In genomic region chr16:83802135-83802534, GRCh38 we compare ENCODE assay signal across 8 cellular contexts. TPM values are rescaled to one million over a fixed set of nuclear protein-coding genes. Genes with fewer than 3 reads are reported as not detected.
A peak's percentile ranks its signal among the peaks of the same experiment; 100 is the strongest.
DNase-seq lines count a peak whose midpoint lies in the region; ATAC-seq and TF ChIP-seq lines count a peak whose summit lies in the region.

No MANE protein-coding gene starts in this region.

- H3K4me3 ChIP-seq in LNCaP clone FGC (ENCODE audit: low read depth, low read length) (peak overlapping the region; percentile 43), fibroblast of the aortic adventitia (ENCODE audit: low read depth, low read length) (no peak overlapping the region), skeletal muscle satellite cell (ENCODE audit: low read length) (peak overlapping the region; percentile 58)

- H3K9me3 ChIP-seq in skeletal muscle satellite cell (replicated peaks; ENCODE audit: low read length), result no peaks in the 10 kb centered on the region

- no peak overlapping the region for H3K4me3 Mint-ChIP-seq in activated T-cell treated with anti-CD3 and anti-CD28 coated beads, Interleukin-2, amount 50 U/mL, for 24 hours
- no peak overlapping the region for H3K4me3 Mint-ChIP-seq in immature natural killer cell

- H3K4me1 ChIP-seq in skeletal muscle satellite cell (ENCODE audit: control insufficient read depth, insufficient read depth, low read length), result peaks cover 5% of the 10 kb centered on the region

- H3K36me3 ChIP-seq in skeletal muscle satellite cell (ENCODE audit: insufficient read depth, low read length), result no peaks in the 10 kb centered on the region

- peak overlapping the region; percentile 65 for H3K9ac ChIP-seq in skeletal muscle satellite cell (ENCODE audit: low read depth, low read length)

- TF ChIP-seq CTCF in LNCaP clone FGC (IDR thresholded peaks at IDR 0.05; ENCODE audit: control insufficient read depth, extremely low read depth, insufficient read depth), result no peak
- no peak for TF ChIP-seq CTCF in fibroblast of the aortic adventitia (IDR thresholded peaks at IDR 0.05; ENCODE audit: insufficient read depth, low read length)

- H3K27me3 Mint-ChIP-seq in activated T-cell treated with anti-CD3 and anti-CD28 coated beads, Interleukin-2, amount 50 U/mL, for 24 hours, result peaks cover 18% of the 10 kb centered on the region
- peaks cover 7 to 15% (median 11%) of the 10 kb centered on the region in 3 donors for H3K27me3 Mint-ChIP-seq in immature natural killer cell (ENCODE audit: low read depth in 3 of 3)

- ATAC-seq in GM19025 (IDR thresholded peaks at IDR 0.05; ENCODE audit: low read depth, unreplicated experiment), result peak; percentile 48

- no peaks in the 10 kb centered on the region for H3K27me3 ChIP-seq in skeletal muscle satellite cell (ENCODE audit: control insufficient read depth, insufficient read depth, low read length)

- H3K4me1 Mint-ChIP-seq in activated T-cell treated with anti-CD3 and anti-CD28 coated beads, Interleukin-2, amount 50 U/mL, for 24 hours (ENCODE audit: low read depth), result peaks cover 7% of the 10 kb centered on the region
- H3K4me1 Mint-ChIP-seq in immature natural killer cell, result peaks cover 4 to 12% of the 10 kb centered on the region in 2 donors

- peak; percentile 78 for DNase-seq in LNCaP clone FGC (ENCODE audit: low read depth)
- peak; percentile 43 for DNase-seq in fibroblast of the aortic adventitia (ENCODE audit: low read depth)
- DNase-seq in activated T-cell treated with anti-CD3 and anti-CD28 coated beads, Interleukin-2, amount 50 U/mL, for 24 hours, result no peak
- DNase-seq in NCI-H1417 (lab: John Stamatoyannopoulos, UW), result no peak
- no peak for DNase-seq in NCI-H146 (lab: John Stamatoyannopoulos, UW)
- DNase-seq in immature natural killer cell, result no peak

- H3K4me2 ChIP-seq in skeletal muscle satellite cell (ENCODE audit: low read length), result peak overlapping the region; percentile 71

- H3K9me3 Mint-ChIP-seq in activated T-cell treated with anti-CD3 and anti-CD28 coated beads, Interleukin-2, amount 50 U/mL, for 24 hours, result no peaks in the 10 kb centered on the region
- H3K9me3 Mint-ChIP-seq in immature natural killer cell, result no peaks in the 10 kb centered on the region

- H3K27ac Mint-ChIP-seq in activated T-cell treated with anti-CD3 and anti-CD28 coated beads, Interleukin-2, amount 50 U/mL, for 24 hours, result no peak overlapping the region
- H3K27ac Mint-ChIP-seq in immature natural killer cell, result no peak overlapping the region

- no peaks in the 10 kb centered on the region for H3K36me3 Mint-ChIP-seq in activated T-cell treated with anti-CD3 and anti-CD28 coated beads, Interleukin-2, amount 50 U/mL, for 24 hours (ENCODE audit: low read depth)
- H3K36me3 Mint-ChIP-seq in immature natural killer cell, result no peaks in the 10 kb centered on the region

RNA-seq across cellular contexts. Expression of gene HSBP1, which starts 5.6 kb away (rescaled TPM):
- 19.0 and 77.8 TPM in 2 replicates for total RNA-seq in fibroblast of the aortic adventitia (ENCODE audit: low replicate concordance)
- total RNA-seq in skeletal muscle satellite cell (2012; rRNA removed), result 20.0 and 21.8 TPM in 2 replicates
- 10 to 100 TPM; 32.2 to 43.2 (median 35.6) TPM for polyA plus RNA-seq in immature natural killer cell

Comparison
In these comparisons a context has a peak if more than half of its experiments do, and no peak if none do; other contexts are left out.
1. DNase-seq: peak in LNCaP clone FGC (single experiment) and fibroblast of the aortic adventitia (single experiment); none in activated T-cell treated with anti-CD3 and anti-CD28 coated beads, Interleukin-2, amount 50 U/mL, for 24 hours (single experiment), NCI-H1417 (0 of 3), NCI-H146 (single experiment) and immature natural killer cell (0 of 3).